2 cellular contexts compared by ENCODE assay signal in the genomic region with DNA sequence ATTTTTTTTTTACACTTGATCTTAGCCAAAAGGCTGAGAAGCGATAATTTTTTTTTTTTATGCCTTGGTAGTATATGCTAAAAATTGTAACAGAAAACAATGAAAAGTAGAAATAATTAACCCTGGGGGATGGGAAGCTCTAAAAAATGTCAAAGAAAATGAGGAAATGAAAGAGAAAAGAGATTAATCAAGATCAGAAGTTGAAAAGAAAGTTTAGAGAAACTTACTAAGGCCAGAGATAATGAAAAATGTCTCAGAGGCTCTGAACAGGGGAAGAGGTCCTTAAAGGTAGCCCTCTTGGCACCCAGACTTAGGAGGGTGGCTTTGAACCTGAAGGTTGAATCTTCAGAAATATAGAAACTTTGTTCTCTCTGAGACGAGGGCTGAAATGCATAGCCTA.
TF ChIP-seq lines count a peak whose summit lies in the region.

No MANE protein-coding gene starts in this region.

TF ChIP-seq in GM23338, 12 proteins besides CTCF, POLR2A, EP300 and RAD21 (continues in another document):
- no peak for TF ChIP-seq ZNF331 (CRISPR knock-in tag; IDR thresholded peaks at IDR 0.05; ENCODE audit: low read depth)
- no peak for TF ChIP-seq STAT1 (IDR thresholded peaks at IDR 0.05; ENCODE audit: unreplicated experiment)
- TF ChIP-seq ZNF114 (CRISPR knock-in tag; IDR thresholded peaks at IDR 0.05): no peak
- TF ChIP-seq ETS1 (IDR thresholded peaks at IDR 0.05): no peak
- TF ChIP-seq, protein P1, sequence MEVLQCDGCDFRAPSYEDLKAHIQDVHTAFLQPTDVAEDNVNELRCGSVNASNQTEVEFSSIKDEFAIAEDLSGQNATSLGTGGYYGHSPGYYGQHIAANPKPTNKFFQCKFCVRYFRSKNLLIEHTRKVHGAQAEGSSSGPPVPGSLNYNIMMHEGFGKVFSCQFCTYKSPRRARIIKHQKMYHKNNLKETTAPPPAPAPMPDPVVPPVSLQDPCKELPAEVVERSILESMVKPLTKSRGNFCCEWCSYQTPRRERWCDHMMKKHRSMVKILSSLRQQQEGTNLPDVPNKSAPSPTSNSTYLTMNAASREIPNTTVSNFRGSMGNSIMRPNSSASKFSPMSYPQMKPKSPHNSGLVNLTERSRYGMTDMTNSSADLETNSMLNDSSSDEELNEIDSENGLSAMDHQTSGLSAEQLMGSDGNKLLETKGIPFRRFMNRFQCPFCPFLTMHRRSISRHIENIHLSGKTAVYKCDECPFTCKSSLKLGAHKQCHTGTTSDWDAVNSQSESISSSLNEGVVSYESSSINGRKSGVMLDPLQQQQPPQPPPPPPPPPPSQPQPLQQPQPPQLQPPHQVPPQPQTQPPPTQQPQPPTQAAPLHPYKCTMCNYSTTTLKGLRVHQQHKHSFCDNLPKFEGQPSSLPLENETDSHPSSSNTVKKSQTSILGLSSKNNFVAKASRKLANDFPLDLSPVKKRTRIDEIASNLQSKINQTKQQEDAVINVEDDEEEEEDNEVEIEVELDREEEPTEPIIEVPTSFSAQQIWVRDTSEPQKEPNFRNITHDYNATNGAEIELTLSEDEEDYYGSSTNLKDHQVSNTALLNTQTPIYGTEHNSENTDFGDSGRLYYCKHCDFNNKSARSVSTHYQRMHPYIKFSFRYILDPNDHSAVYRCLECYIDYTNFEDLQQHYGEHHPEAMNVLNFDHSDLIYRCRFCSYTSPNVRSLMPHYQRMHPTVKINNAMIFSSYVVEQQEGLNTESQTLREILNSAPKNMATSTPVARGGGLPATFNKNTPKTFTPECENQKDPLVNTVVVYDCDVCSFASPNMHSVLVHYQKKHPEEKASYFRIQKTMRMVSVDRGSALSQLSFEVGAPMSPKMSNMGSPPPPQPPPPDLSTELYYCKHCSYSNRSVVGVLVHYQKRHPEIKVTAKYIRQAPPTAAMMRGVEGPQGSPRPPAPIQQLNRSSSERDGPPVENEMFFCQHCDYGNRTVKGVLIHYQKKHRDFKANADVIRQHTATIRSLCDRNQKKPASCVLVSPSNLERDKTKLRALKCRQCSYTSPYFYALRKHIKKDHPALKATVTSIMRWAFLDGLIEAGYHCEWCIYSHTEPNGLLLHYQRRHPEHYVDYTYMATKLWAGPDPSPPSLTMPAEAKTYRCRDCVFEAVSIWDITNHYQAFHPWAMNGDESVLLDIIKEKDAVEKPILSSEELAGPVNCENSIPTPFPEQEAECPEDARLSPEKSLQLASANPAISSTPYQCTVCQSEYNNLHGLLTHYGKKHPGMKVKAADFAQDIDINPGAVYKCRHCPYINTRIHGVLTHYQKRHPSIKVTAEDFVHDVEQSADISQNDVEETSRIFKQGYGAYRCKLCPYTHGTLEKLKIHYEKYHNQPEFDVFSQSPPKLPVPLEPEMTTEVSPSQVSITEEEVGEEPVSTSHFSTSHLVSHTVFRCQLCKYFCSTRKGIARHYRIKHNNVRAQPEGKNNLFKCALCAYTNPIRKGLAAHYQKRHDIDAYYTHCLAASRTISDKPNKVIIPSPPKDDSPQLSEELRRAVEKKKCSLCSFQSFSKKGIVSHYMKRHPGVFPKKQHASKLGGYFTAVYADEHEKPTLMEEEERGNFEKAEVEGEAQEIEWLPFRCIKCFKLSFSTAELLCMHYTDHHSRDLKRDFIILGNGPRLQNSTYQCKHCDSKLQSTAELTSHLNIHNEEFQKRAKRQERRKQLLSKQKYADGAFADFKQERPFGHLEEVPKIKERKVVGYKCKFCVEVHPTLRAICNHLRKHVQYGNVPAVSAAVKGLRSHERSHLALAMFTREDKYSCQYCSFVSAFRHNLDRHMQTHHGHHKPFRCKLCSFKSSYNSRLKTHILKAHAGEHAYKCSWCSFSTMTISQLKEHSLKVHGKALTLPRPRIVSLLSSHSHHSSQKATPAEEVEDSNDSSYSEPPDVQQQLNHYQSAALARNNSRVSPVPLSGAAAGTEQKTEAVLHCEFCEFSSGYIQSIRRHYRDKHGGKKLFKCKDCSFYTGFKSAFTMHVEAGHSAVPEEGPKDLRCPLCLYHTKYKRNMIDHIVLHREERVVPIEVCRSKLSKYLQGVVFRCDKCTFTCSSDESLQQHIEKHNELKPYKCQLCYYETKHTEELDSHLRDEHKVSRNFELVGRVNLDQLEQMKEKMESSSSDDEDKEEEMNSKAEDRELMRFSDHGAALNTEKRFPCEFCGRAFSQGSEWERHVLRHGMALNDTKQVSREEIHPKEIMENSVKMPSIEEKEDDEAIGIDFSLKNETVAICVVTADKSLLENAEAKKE (CRISPR knock-in tag; IDR thresholded peaks at IDR 0.05): no peak
- no peak for TF ChIP-seq CREB1 (CRISPR knock-in tag; IDR thresholded peaks at IDR 0.05; ENCODE audit: low read depth)
- TF ChIP-seq EZH2phosphoT487 (IDR thresholded peaks at IDR 0.05; ENCODE audit: unreplicated experiment): no peak
- no peak for TF ChIP-seq NANOG (IDR thresholded peaks at IDR 0.05; ENCODE audit: borderline replicate concordance)
- TF ChIP-seq, protein P2, sequence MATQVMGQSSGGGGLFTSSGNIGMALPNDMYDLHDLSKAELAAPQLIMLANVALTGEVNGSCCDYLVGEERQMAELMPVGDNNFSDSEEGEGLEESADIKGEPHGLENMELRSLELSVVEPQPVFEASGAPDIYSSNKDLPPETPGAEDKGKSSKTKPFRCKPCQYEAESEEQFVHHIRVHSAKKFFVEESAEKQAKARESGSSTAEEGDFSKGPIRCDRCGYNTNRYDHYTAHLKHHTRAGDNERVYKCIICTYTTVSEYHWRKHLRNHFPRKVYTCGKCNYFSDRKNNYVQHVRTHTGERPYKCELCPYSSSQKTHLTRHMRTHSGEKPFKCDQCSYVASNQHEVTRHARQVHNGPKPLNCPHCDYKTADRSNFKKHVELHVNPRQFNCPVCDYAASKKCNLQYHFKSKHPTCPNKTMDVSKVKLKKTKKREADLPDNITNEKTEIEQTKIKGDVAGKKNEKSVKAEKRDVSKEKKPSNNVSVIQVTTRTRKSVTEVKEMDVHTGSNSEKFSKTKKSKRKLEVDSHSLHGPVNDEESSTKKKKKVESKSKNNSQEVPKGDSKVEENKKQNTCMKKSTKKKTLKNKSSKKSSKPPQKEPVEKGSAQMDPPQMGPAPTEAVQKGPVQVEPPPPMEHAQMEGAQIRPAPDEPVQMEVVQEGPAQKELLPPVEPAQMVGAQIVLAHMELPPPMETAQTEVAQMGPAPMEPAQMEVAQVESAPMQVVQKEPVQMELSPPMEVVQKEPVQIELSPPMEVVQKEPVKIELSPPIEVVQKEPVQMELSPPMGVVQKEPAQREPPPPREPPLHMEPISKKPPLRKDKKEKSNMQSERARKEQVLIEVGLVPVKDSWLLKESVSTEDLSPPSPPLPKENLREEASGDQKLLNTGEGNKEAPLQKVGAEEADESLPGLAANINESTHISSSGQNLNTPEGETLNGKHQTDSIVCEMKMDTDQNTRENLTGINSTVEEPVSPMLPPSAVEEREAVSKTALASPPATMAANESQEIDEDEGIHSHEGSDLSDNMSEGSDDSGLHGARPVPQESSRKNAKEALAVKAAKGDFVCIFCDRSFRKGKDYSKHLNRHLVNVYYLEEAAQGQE (IDR thresholded peaks at IDR 0.05; ENCODE audit: unreplicated experiment): no peak
- no peak for TF ChIP-seq EZH2 (IDR thresholded peaks at IDR 0.05; ENCODE audit: low read depth, unreplicated experiment)

TF ChIP-seq in H1, 55 proteins besides CTCF, POLR2A, EP300 and RAD21:
- TF ChIP-seq JUN (IDR thresholded peaks at IDR 0.05; ENCODE audit: low read depth, low read length) (no peak), HDAC6 (IDR thresholded peaks at IDR 0.05; ENCODE audit: low read depth, low read length) (no peak), CHD7 (IDR thresholded peaks at IDR 0.05; ENCODE audit: insufficient replicate concordance, low read length) (no peak), TCF12 (IDR thresholded peaks at IDR 0.05; ENCODE audit: low read depth, low read length) (no peak), USF2 (IDR thresholded peaks at IDR 0.05; ENCODE audit: low read length) (no peak), POU5F1 (IDR thresholded peaks at IDR 0.05; ENCODE audit: low read depth, low read length) (no peak), KDM5A (IDR thresholded peaks at IDR 0.05; ENCODE audit: low read length) (no peak), GABPA (IDR thresholded peaks at IDR 0.05; ENCODE audit: borderline replicate concordance, insufficient read depth, low read length) (no peak), SP2 (IDR thresholded peaks at IDR 0.05; ENCODE audit: low read length) (no peak), BACH1 (IDR thresholded peaks at IDR 0.05; ENCODE audit: low read length) (no peak), TBP (IDR thresholded peaks at IDR 0.05; ENCODE audit: low read depth, low read length) (no peak), SIRT6 (IDR thresholded peaks at IDR 0.05; ENCODE audit: low read length) (no peak), CEBPB (IDR thresholded peaks at IDR 0.05; ENCODE audit: low read depth, low read length) (no peak)
- TF ChIP-seq, protein P3, sequence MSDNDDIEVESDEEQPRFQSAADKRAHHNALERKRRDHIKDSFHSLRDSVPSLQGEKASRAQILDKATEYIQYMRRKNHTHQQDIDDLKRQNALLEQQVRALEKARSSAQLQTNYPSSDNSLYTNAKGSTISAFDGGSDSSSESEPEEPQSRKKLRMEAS (IDR thresholded peaks at IDR 0.05): no peak
